Comparison of ENCODE assay signal across 8 cellular contexts in genomic region chr20:49936153-49937022, GRCh38. TPM values are rescaled to one million over a fixed set of nuclear protein-coding genes. Genes with fewer than 3 reads are reported as not detected.
DNase-seq lines count a peak whose midpoint lies in the region; ATAC-seq and TF ChIP-seq lines count a peak whose summit lies in the region.

Gene RNF114, plus strand, starts transcription at chr20:49936397. Its CDS starts 16 bp downstream, at chr20:49936413.

- ATAC-seq in GM18909 (IDR thresholded peaks at IDR 0.05; ENCODE audit: poor library complexity, unreplicated experiment) (peak; percentile 61), HG03354 (IDR thresholded peaks at IDR 0.05; ENCODE audit: poor library complexity, severe bottlenecking, unreplicated experiment) (peak; percentile 81), left colon (peak; percentile 83)

- peaks cover 25% of the 10 kb centered on the region for H3K36me3 Mint-ChIP-seq in activated CD4-positive, alpha-beta T cell treated with anti-CD3 and anti-CD28 coated beads, Interleukin-2, amount 10 ng/mL, durations not matched to agents 7 days and 5 days (ENCODE audit: low read depth)

- intact Hi-C loops in left colon (cut with DNase I, micrococcal nuclease): no loop called here

- peak within 1 kb of the TSS; percentile 94 for H3K27ac Mint-ChIP-seq in activated CD4-positive, alpha-beta T cell treated with anti-CD3 and anti-CD28 coated beads, Interleukin-2, amount 10 ng/mL, durations not matched to agents 7 days and 5 days

- H3K9me3 Mint-ChIP-seq in activated CD4-positive, alpha-beta T cell treated with anti-CD3 and anti-CD28 coated beads, Interleukin-2, amount 10 ng/mL, durations not matched to agents 7 days and 5 days: no peaks in the 10 kb centered on the region

- CTCF ChIA-PET in activated CD4-positive, alpha-beta T cell treated with anti-CD3 and anti-CD28 coated beads, Interleukin-2, amount 10 ng/mL, durations not matched to agents 7 days and 5 days (lab: Charles Lee): interaction anchor here (0.6 to 2.4 kb wide), 5 partner anchors 16 to 394 kb away, joined by 3 to 7 read pairs (median 4); no protein-coding TSS in a partner anchor

- H3K27ac ChIP-seq in coronary artery: peak within 1 kb of the TSS; percentile 93 to 96

- peak within 1 kb of the TSS; percentile 95 for H3K4me3 Mint-ChIP-seq in activated CD4-positive, alpha-beta T cell treated with anti-CD3 and anti-CD28 coated beads, Interleukin-2, amount 10 ng/mL, durations not matched to agents 7 days and 5 days

- TF ChIP-seq CTCF in coronary artery (IDR thresholded peaks at IDR 0.05): no peak

- no peaks in the 10 kb centered on the region for H3K27me3 Mint-ChIP-seq in activated CD4-positive, alpha-beta T cell treated with anti-CD3 and anti-CD28 coated beads, Interleukin-2, amount 10 ng/mL, durations not matched to agents 7 days and 5 days

- peak within 1 kb of the TSS; percentile 94 for H3K4me3 ChIP-seq in coronary artery

- H3K4me1 Mint-ChIP-seq in activated CD4-positive, alpha-beta T cell treated with anti-CD3 and anti-CD28 coated beads, Interleukin-2, amount 10 ng/mL, durations not matched to agents 7 days and 5 days: peaks cover 51% of the 10 kb centered on the region

- DNase-seq in AG08396 (ENCODE audit: low spot score) (peak; percentile 98), NCI-H526 treated with DMSO at 0.1 percent for 48 hours (lab: John Stamatoyannopoulos, UW) (peak; percentile 86), coronary artery (ENCODE audit: low spot score) (peak; percentile 93), left colon (peak; percentile 85 to 94)
- DNase-seq in activated CD4-positive, alpha-beta T cell treated with anti-CD3 and anti-CD28 coated beads, Interleukin-2, amount 10 ng/mL, durations not matched to agents 7 days and 5 days: peak; percentile 90
- DNase-seq in stimulated activated CD4-positive, alpha-beta T cell treated with anti-CD3 and anti-CD28 coated beads, Interleukin-1b, Interleukin-23, amount 100 ng/mL, for 4 hours (ENCODE audit: low read depth in 2 of 2): peak; percentile 90 to 95

- POLR2A ChIA-PET in activated CD4-positive, alpha-beta T cell treated with anti-CD3 and anti-CD28 coated beads, Interleukin-2, amount 10 ng/mL, durations not matched to agents 7 days and 5 days (lab: Charles Lee): interaction anchor here (0.6 kb wide), 1 partner anchor 85 kb away, joined by 3 read pairs; no protein-coding TSS in a partner anchor

RNA-seq across cellular contexts. Expression of gene RNF114, which starts in this region (rescaled TPM):
- 10 to 100 TPM; 55.8 to 59.5 TPM for total RNA-seq in activated CD4-positive, alpha-beta T cell treated with anti-CD3 and anti-CD28 coated beads, Interleukin-2, amount 10 ng/mL, durations not matched to agents 7 days and 5 days
- 10 to 100 TPM; 75.7 to 84.1 TPM for total RNA-seq in left colon

Comparison
In these comparisons a context has a peak if more than half of its experiments do, and no peak if none do; other contexts are left out.
1. Peak in every context shown above with its lines: DNase-seq, ATAC-seq, H3K4me3 ChIP-seq and H3K27ac ChIP-seq.